Comparison of ENCODE assay signal across 8 cellular contexts in genomic region chr5:133050500-133050899, GRCh38. TPM values are rescaled to one million over a fixed set of nuclear protein-coding genes. Genes with fewer than 3 reads are reported as not detected.
DNase-seq lines count a peak whose midpoint lies in the region; ATAC-seq lines count a peak whose summit lies in the region.

No MANE protein-coding gene starts in this region.

- peaks cover 33% of the 10 kb centered on the region for H3K4me1 Mint-ChIP-seq in activated CD4-positive, alpha-beta T cell treated with anti-CD3 and anti-CD28 coated beads for 36 hours

- CTCF ChIA-PET in activated CD4-positive, alpha-beta T cell treated with anti-CD3 and anti-CD28 coated beads for 36 hours (lab: Charles Lee): no interaction called here

- H3K36me3 Mint-ChIP-seq in activated CD4-positive, alpha-beta T cell treated with anti-CD3 and anti-CD28 coated beads for 36 hours (ENCODE audit: low read depth): peaks cover 35% of the 10 kb centered on the region
- peaks cover 6 to 22% of the 10 kb centered on the region in 2 donors for H3K36me3 Mint-ChIP-seq in activated naive CD4-positive, alpha-beta T cell treated with anti-CD3 and anti-CD28 coated beads, Interleukin-2, amount 50 U/mL, for 72 hours

- intact Hi-C loops in activated CD4-positive, alpha-beta T cell treated with anti-CD3 and anti-CD28 coated beads for 36 hours (cut with DNase I, micrococcal nuclease): loop anchor here (2.0 to 10.0 kb wide), 7 partner anchors 184 to 1126 kb away; partner anchors contain the start of genes GDF9 (in 1 of the 2), KIF3A (in 1 of the 2), SKP1 (in 1 of the 2) and SLC22A4 (in 1 of the 2)

- H3K36me3 ChIP-seq in subcutaneous abdominal adipose tissue (ENCODE audit: control insufficient read depth in 5 of 5, insufficient read depth in 5 of 5, low read length in 5 of 5): no peaks in the 10 kb centered on the region

- peak; percentile 20 for DNase-seq in activated CD4-positive, alpha-beta T cell treated with anti-CD3 and anti-CD28 coated beads for 36 hours
- DNase-seq in activated CD4-positive, alpha-beta T cell treated with anti-CD3 and anti-CD28 coated beads, Interleukin-2, amount 50 U/mL, for 4 hours: no peak
- no peak for DNase-seq in activated naive CD4-positive, alpha-beta T cell treated with anti-CD3 and anti-CD28 coated beads, Interleukin-2, amount 50 U/mL, for 72 hours (ENCODE audit: low spot score in 2 of 2)
- peak; percentile 44 for DNase-seq in iPS-NIHi11 (ENCODE audit: low spot score)
- no peak for DNase-seq in nucleus accumbens (lab: John Stamatoyannopoulos, UW)
- no peak for DNase-seq in GM19238 (ENCODE audit: insufficient read length, low spot score)

- no peaks in the 10 kb centered on the region for H3K9me3 ChIP-seq in subcutaneous abdominal adipose tissue (ENCODE audit: control insufficient read depth in 5 of 5, low read length in 5 of 5)

- POLR2A ChIA-PET in activated CD4-positive, alpha-beta T cell treated with anti-CD3 and anti-CD28 coated beads for 36 hours (lab: Charles Lee): no interaction called here

- peak overlapping the region; percentile 100 for H3K27ac Mint-ChIP-seq in activated CD4-positive, alpha-beta T cell treated with anti-CD3 and anti-CD28 coated beads for 36 hours
- peak overlapping the region; percentile 98 to 100 for H3K27ac Mint-ChIP-seq in activated naive CD4-positive, alpha-beta T cell treated with anti-CD3 and anti-CD28 coated beads, Interleukin-2, amount 50 U/mL, for 72 hours

- peak overlapping the region in 2 of 5 donors; percentile 100 for H3K9ac ChIP-seq in subcutaneous abdominal adipose tissue (ENCODE audit: low read length in 5 of 5)

- H3K27me3 ChIP-seq in subcutaneous abdominal adipose tissue (ENCODE audit: control insufficient read depth in 5 of 5, insufficient read depth in 4 of 5, low read length in 5 of 5): no peaks in the 10 kb centered on the region

- ATAC-seq in activated CD4-positive, alpha-beta T cell treated with anti-CD3 and anti-CD28 coated beads for 36 hours: no peak
- ATAC-seq in activated naive CD4-positive, alpha-beta T cell treated with anti-CD3 and anti-CD28 coated beads, Interleukin-2, amount 50 U/mL, for 72 hours: no peak
- ATAC-seq in HG02588 (IDR thresholded peaks at IDR 0.05; ENCODE audit: unreplicated experiment): no peak

- peak overlapping the region; percentile 92 to 99 (median 95) for H3K4me3 ChIP-seq in subcutaneous abdominal adipose tissue (ENCODE audit: low read depth in 1 of 5, low read length in 5 of 5)

- H3K27me3 Mint-ChIP-seq in activated CD4-positive, alpha-beta T cell treated with anti-CD3 and anti-CD28 coated beads for 36 hours: no peaks in the 10 kb centered on the region

- peaks cover 1 to 35% (median 26%) of the 10 kb centered on the region in 5 donors for H3K4me1 ChIP-seq in subcutaneous abdominal adipose tissue (ENCODE audit: control insufficient read depth in 5 of 5, insufficient read depth in 5 of 5, low read length in 5 of 5)

- H3K27ac ChIP-seq in subcutaneous abdominal adipose tissue (ENCODE audit: low read depth, low read length): peak overlapping the region; percentile 100

- H3K9me3 Mint-ChIP-seq in activated CD4-positive, alpha-beta T cell treated with anti-CD3 and anti-CD28 coated beads for 36 hours (ENCODE audit: low read depth): no peaks in the 10 kb centered on the region
- H3K9me3 Mint-ChIP-seq in activated naive CD4-positive, alpha-beta T cell treated with anti-CD3 and anti-CD28 coated beads, Interleukin-2, amount 50 U/mL, for 72 hours: no peaks in the 10 kb centered on the region

- H3K4me3 Mint-ChIP-seq in activated CD4-positive, alpha-beta T cell treated with anti-CD3 and anti-CD28 coated beads for 36 hours: peak overlapping the region; percentile 98

RNA-seq across cellular contexts. Expression of gene HSPA4, which starts 1.3 kb away (rescaled TPM):
- total RNA-seq in activated CD4-positive, alpha-beta T cell treated with anti-CD3 and anti-CD28 coated beads for 36 hours: 100 to 1,000 TPM; 243 to 268 TPM
- total RNA-seq in activated naive CD4-positive, alpha-beta T cell treated with anti-CD3 and anti-CD28 coated beads, Interleukin-2, amount 50 U/mL, for 72 hours: 100 to 1,000 TPM; 168 to 198 TPM

RNA-seq across cellular contexts. Expression of gene ZCCHC10, which starts 24.2 kb away (rescaled TPM):
- total RNA-seq in activated CD4-positive, alpha-beta T cell treated with anti-CD3 and anti-CD28 coated beads for 36 hours: 10 to 100 TPM; 25.7 to 32.2 TPM
- 10 to 100 TPM; 24.9 to 34.8 TPM for total RNA-seq in activated naive CD4-positive, alpha-beta T cell treated with anti-CD3 and anti-CD28 coated beads, Interleukin-2, amount 50 U/mL, for 72 hours

Comparison
In these comparisons a context has a peak if more than half of its experiments do, and no peak if none do; other contexts are left out.
1. DNase-seq: peak in activated CD4-positive, alpha-beta T cell treated with anti-CD3 and anti-CD28 coated beads for 36 hours (single experiment) and iPS-NIHi11 (single experiment); none in activated CD4-positive, alpha-beta T cell treated with anti-CD3 and anti-CD28 coated beads, Interleukin-2, amount 50 U/mL, for 4 hours (0 of 2), activated naive CD4-positive, alpha-beta T cell treated with anti-CD3 and anti-CD28 coated beads, Interleukin-2, amount 50 U/mL, for 72 hours (0 of 2), nucleus accumbens (0 of 56) and GM19238 (single experiment).